ENCODE assay signal across 1 cellular context in the genomic region with DNA sequence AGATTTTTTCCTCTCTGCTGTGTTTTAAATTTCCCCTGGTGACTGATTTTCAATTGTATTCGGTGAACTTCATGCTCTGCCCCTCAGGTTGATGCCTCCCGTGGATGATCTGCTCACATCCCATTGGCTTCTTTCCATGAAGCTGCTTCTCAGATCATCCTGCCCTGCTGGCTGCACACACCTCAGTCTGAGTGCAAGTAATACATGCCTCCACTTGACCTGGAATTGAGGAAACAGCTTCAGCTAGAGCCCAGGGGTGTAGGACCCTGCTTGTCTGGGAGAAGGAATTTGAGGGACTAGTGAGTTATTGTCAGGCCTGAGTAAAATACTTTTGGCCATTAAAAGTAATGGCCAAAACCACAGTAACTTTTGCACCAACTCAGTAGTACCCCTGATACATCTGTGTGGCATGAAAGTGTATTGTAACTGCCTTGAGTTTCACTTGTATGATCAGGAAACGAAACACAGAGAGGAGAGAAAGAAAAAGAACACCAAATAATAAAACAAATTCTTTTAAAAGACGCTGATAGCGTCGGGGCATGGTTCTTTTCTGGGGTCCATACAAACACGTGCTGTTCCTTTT.
TF ChIP-seq lines count a peak whose summit lies in the region.

No MANE protein-coding gene starts in this region.

TF ChIP-seq in GM23338, 12 proteins besides CTCF, POLR2A, EP300 and RAD21 (continued from another document):
- TF ChIP-seq, protein P1, sequence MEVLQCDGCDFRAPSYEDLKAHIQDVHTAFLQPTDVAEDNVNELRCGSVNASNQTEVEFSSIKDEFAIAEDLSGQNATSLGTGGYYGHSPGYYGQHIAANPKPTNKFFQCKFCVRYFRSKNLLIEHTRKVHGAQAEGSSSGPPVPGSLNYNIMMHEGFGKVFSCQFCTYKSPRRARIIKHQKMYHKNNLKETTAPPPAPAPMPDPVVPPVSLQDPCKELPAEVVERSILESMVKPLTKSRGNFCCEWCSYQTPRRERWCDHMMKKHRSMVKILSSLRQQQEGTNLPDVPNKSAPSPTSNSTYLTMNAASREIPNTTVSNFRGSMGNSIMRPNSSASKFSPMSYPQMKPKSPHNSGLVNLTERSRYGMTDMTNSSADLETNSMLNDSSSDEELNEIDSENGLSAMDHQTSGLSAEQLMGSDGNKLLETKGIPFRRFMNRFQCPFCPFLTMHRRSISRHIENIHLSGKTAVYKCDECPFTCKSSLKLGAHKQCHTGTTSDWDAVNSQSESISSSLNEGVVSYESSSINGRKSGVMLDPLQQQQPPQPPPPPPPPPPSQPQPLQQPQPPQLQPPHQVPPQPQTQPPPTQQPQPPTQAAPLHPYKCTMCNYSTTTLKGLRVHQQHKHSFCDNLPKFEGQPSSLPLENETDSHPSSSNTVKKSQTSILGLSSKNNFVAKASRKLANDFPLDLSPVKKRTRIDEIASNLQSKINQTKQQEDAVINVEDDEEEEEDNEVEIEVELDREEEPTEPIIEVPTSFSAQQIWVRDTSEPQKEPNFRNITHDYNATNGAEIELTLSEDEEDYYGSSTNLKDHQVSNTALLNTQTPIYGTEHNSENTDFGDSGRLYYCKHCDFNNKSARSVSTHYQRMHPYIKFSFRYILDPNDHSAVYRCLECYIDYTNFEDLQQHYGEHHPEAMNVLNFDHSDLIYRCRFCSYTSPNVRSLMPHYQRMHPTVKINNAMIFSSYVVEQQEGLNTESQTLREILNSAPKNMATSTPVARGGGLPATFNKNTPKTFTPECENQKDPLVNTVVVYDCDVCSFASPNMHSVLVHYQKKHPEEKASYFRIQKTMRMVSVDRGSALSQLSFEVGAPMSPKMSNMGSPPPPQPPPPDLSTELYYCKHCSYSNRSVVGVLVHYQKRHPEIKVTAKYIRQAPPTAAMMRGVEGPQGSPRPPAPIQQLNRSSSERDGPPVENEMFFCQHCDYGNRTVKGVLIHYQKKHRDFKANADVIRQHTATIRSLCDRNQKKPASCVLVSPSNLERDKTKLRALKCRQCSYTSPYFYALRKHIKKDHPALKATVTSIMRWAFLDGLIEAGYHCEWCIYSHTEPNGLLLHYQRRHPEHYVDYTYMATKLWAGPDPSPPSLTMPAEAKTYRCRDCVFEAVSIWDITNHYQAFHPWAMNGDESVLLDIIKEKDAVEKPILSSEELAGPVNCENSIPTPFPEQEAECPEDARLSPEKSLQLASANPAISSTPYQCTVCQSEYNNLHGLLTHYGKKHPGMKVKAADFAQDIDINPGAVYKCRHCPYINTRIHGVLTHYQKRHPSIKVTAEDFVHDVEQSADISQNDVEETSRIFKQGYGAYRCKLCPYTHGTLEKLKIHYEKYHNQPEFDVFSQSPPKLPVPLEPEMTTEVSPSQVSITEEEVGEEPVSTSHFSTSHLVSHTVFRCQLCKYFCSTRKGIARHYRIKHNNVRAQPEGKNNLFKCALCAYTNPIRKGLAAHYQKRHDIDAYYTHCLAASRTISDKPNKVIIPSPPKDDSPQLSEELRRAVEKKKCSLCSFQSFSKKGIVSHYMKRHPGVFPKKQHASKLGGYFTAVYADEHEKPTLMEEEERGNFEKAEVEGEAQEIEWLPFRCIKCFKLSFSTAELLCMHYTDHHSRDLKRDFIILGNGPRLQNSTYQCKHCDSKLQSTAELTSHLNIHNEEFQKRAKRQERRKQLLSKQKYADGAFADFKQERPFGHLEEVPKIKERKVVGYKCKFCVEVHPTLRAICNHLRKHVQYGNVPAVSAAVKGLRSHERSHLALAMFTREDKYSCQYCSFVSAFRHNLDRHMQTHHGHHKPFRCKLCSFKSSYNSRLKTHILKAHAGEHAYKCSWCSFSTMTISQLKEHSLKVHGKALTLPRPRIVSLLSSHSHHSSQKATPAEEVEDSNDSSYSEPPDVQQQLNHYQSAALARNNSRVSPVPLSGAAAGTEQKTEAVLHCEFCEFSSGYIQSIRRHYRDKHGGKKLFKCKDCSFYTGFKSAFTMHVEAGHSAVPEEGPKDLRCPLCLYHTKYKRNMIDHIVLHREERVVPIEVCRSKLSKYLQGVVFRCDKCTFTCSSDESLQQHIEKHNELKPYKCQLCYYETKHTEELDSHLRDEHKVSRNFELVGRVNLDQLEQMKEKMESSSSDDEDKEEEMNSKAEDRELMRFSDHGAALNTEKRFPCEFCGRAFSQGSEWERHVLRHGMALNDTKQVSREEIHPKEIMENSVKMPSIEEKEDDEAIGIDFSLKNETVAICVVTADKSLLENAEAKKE (CRISPR knock-in tag; IDR thresholded peaks at IDR 0.05): no peak
- TF ChIP-seq EZH2 (IDR thresholded peaks at IDR 0.05; ENCODE audit: low read depth, unreplicated experiment) (no peak), POLR2AphosphoS5 (IDR thresholded peaks at IDR 0.05; ENCODE audit: low read depth) (no peak)
TF ChIP-seq in GM23338: peak in this region for 0.
